In genomic region chr22:31932863-31933262, GRCh38 we compare ENCODE assay signal across 27 cellular contexts. TPM values are rescaled to one million over a fixed set of nuclear protein-coding genes. Genes with fewer than 3 reads are reported as not detected.
DNase-seq lines count a peak whose midpoint lies in the region; TF ChIP-seq lines count a peak whose summit lies in the region.
"Had no signal": no experiment of that assay in that cellular context is flagged by ENCODE, and none has a peak within 500 bp of the region (broad histone marks: within the 10 kb centered on the region; RNA-seq: fewer than 3 reads in every experiment).

No MANE protein-coding gene starts in this region.

- peaks cover 6 to 9% of the 10 kb centered on the region in 2 donors for H3K4me1 ChIP-seq in neuronal stem cell (ENCODE audit: control insufficient read depth in 2 of 2, insufficient read depth in 1 of 2, low read depth in 1 of 2, low read length in 2 of 2)
- no peaks in the 10 kb centered on the region for H3K4me1 ChIP-seq in thyroid gland
- H3K4me1 ChIP-seq: Caco-2 had no signal

- H3K27ac ChIP-seq in neuronal stem cell (replicated peaks; ENCODE audit: low read length) (no peak overlapping the region), thyroid gland (no peak overlapping the region)
- H3K27ac ChIP-seq: C4-2B, HL-60, PC-9 had no signal

- no peak overlapping the region for H2BK12ac ChIP-seq in neuronal stem cell (ENCODE audit: low read length)

- H3K4me3 ChIP-seq in fibroblast of pulmonary artery (replicated peaks; ENCODE audit: low read depth, low read length) (no peak overlapping the region), neuronal stem cell (ENCODE audit: low read length in 2 of 2) (no peak overlapping the region), thyroid gland (replicated peaks in 1 of 3) (no peak overlapping the region)
- H3K4me3 ChIP-seq: PC-9 had no signal

- no peaks in the 10 kb centered on the region for H3K9me3 ChIP-seq in neuronal stem cell (replicated peaks in 1 of 2; ENCODE audit: control insufficient read depth in 2 of 2, insufficient read depth in 1 of 2, low read depth in 1 of 2, low read length in 2 of 2)
- no peaks in the 10 kb centered on the region for H3K9me3 ChIP-seq in thyroid gland
- H3K9me3 ChIP-seq: Caco-2 had no signal

- peak overlapping the region; percentile 7 for H3K9ac ChIP-seq in neuronal stem cell (ENCODE audit: low read depth, low read length, poor library complexity)

- H2AFZ ChIP-seq in neuronal stem cell (ENCODE audit: low read length) = no peak overlapping the region
- H2AFZ ChIP-seq: PC-9 had no signal

- peak overlapping the region; percentile 50 for H2BK15ac ChIP-seq in neuronal stem cell (ENCODE audit: low read length)

- H3K4me1 Mint-ChIP-seq in dendritic cell treated with granulocyte-macrophage colony-stimulating factor and Interleukin-4, amounts not matched to agents 40 ng/mL and 50 ng/mL, for 4 days (ENCODE audit: low read depth) = peaks cover 62% of the 10 kb centered on the region
- H3K4me1 Mint-ChIP-seq: B cell had no signal

- no peak overlapping the region for H3K4ac ChIP-seq in neuronal stem cell (ENCODE audit: low read length)

- peaks cover 11% of the 10 kb centered on the region for H3K27me3 Mint-ChIP-seq in dendritic cell treated with granulocyte-macrophage colony-stimulating factor and Interleukin-4, amounts not matched to agents 40 ng/mL and 50 ng/mL, for 4 days

- no peak overlapping the region for H3K4me3 Mint-ChIP-seq in dendritic cell treated with granulocyte-macrophage colony-stimulating factor and Interleukin-4, amounts not matched to agents 40 ng/mL and 50 ng/mL, for 4 days
- H3K4me3 Mint-ChIP-seq: B cell; CD8-positive, alpha-beta T cell had no signal

- WGBS in neuronal stem cell (ENCODE audit: extremely low coverage in 2 of 2, insufficient read length in 2 of 2, insufficient replicate concordance in 1 of 2), 2 donors = no CpG with 5 or more reads among the region's 5 CpGs
- WGBS in thyroid gland, 2 donors = 83 to 84% methylated on average over 5 of the region's 5 CpGs

- no peak overlapping the region for H3K14ac ChIP-seq in neuronal stem cell (ENCODE audit: low read length)

- no peak overlapping the region for H4K91ac ChIP-seq in neuronal stem cell (ENCODE audit: low read depth, low read length, poor library complexity)

- H2BK5ac ChIP-seq in neuronal stem cell (ENCODE audit: low read length) = no peak overlapping the region

- H3K23ac ChIP-seq in neuronal stem cell (ENCODE audit: low read depth, low read length, poor library complexity) = no peak overlapping the region

- H3K4me2 ChIP-seq in neuronal stem cell (ENCODE audit: insufficient read depth, low read length, poor library complexity, severe bottlenecking) = no peak overlapping the region
- H3K4me2 ChIP-seq: PC-9 had no signal

- intact Hi-C loops in dendritic cell treated with granulocyte-macrophage colony-stimulating factor and Interleukin-4, amounts not matched to agents 40 ng/mL and 50 ng/mL, for 4 days (cut with micrococcal nuclease) = no loop called here
- intact Hi-C loops in thyroid gland (cut with DNase I) = no loop called here

- H3K27ac Mint-ChIP-seq in dendritic cell treated with granulocyte-macrophage colony-stimulating factor and Interleukin-4, amounts not matched to agents 40 ng/mL and 50 ng/mL, for 4 days = peak overlapping the region; percentile 53
- H3K27ac Mint-ChIP-seq: B cell; CD8-positive, alpha-beta T cell had no signal

- DNase-seq in D341Med (ENCODE audit: low spot score) (peak; percentile 20), fibroblast of pulmonary artery (ENCODE audit: low read depth) (peak; percentile 45), neuronal stem cell (ENCODE audit: low spot score) (no peak), middle frontal gyrus (ENCODE audit: extremely low spot score, low spot score) (no peak), iPS-NIHi7 (ENCODE audit: extremely low spot score) (no peak), thyroid gland (no peak)
- no peak for DNase-seq in stimulated activated CD4-positive, alpha-beta T cell treated with anti-CD3 and anti-CD28 coated beads, Interleukin-15, amount 100 ng/mL, for 24 hours
- DNase-seq: Caco-2; CD8-positive, alpha-beta T cell; DMS153; DND-41; GOT3; HCEC 1CT; NCI-H1048; NCI-H1417; NCI-H1694; NCI-H2029 treated with DMSO at 0.1 percent for 48 hours; NCI-H446 treated with DMSO at 0.1 percent for 48 hours; NCI-H526; NCI-H82; PC-9; RPMI8226; SHP77 treated with DMSO at 0.1 percent for 48 hours had no signal

- H2AK5ac ChIP-seq in neuronal stem cell (ENCODE audit: low read depth, low read length) = no peak overlapping the region

- H3K36me3 ChIP-seq in neuronal stem cell (replicated peaks in 1 of 2; ENCODE audit: control insufficient read depth in 2 of 2, insufficient read depth in 2 of 2, low read length in 2 of 2) (no peaks in the 10 kb centered on the region), thyroid gland (no peaks in the 10 kb centered on the region)

- TF ChIP-seq CTCF in fibroblast of pulmonary artery (IDR thresholded peaks at IDR 0.05; ENCODE audit: low read length, missing control alignments) (no peak), thyroid gland (IDR thresholded peaks at IDR 0.05) (no peak)

- peak overlapping the region; percentile 42 for H3K18ac ChIP-seq in neuronal stem cell (ENCODE audit: low read length)

- no peaks in the 10 kb centered on the region for H3K27me3 ChIP-seq in neuronal stem cell (ENCODE audit: control insufficient read depth in 3 of 3, insufficient read depth in 3 of 3, low read depth in 1 of 3, low read length in 3 of 3)
- no peaks in the 10 kb centered on the region for H3K27me3 ChIP-seq in thyroid gland

- H2BK120ac ChIP-seq in neuronal stem cell (ENCODE audit: low read depth, low read length) = no peak overlapping the region

- TF ChIP-seq POLR2A in thyroid gland (IDR thresholded peaks at IDR 0.05) = no peak

- H4K8ac ChIP-seq in neuronal stem cell (ENCODE audit: low read depth, low read length) = no peak overlapping the region

- H3K36me3 Mint-ChIP-seq in dendritic cell treated with granulocyte-macrophage colony-stimulating factor and Interleukin-4, amounts not matched to agents 40 ng/mL and 50 ng/mL, for 4 days (ENCODE audit: low read depth) = no peaks in the 10 kb centered on the region
- H3K36me3 Mint-ChIP-seq: CD8-positive, alpha-beta T cell had no signal

- no peaks in the 10 kb centered on the region for H3K9me3 Mint-ChIP-seq in dendritic cell treated with granulocyte-macrophage colony-stimulating factor and Interleukin-4, amounts not matched to agents 40 ng/mL and 50 ng/mL, for 4 days
- H3K9me3 Mint-ChIP-seq: CD8-positive, alpha-beta T cell had no signal

- H3K79me1 ChIP-seq in neuronal stem cell (ENCODE audit: low read depth, low read length) = no peaks in the 10 kb centered on the region

RNA-seq across cellular contexts. Expression of gene YWHAH, which starts 11.5 kb away (rescaled TPM):
- 100.0 TPM for polyA plus RNA-seq in neuronal stem cell (2013, experiment 1 of 2)
- polyA plus RNA-seq in neuronal stem cell (2013, experiment 2 of 2) = 101 TPM
- total RNA-seq in thyroid gland = 100 to 1,000 TPM in 2 of 4 donors, 10 to 100 TPM in 2; 93.0 to 111 (median 103) TPM

Comparison
In these comparisons a context has a peak if more than half of its experiments do, and no peak if none do; other contexts are left out.
1. DNase-seq: peak in D341Med (single experiment) and fibroblast of pulmonary artery (single experiment); none in neuronal stem cell (single experiment), middle frontal gyrus (single experiment), iPS-NIHi7 (single experiment), thyroid gland (0 of 2) and stimulated activated CD4-positive, alpha-beta T cell treated with anti-CD3 and anti-CD28 coated beads, Interleukin-15, amount 100 ng/mL, for 24 hours (single experiment).